In the genomic region with DNA sequence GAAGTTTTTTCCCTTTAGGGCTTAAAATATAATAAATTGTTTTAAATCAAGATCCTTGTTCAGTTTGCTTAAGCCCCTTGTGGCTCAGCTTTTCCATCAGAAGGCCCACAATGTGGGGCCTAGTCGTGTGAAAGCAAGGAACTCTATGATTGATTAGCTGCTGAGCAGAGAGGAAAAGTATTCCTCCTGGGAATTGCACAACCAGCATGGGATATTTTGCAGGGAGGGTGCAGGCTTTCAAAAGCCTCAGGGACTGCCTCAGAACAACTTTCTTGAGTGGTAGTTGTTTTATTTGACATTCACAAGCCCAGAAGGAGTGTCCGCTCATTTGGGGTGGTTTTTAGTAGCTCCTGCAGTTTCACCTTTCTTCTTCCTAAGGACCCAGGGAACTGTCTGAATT, we compare ENCODE assay signal across 1 cellular context.
TF ChIP-seq lines count a peak whose summit lies in the region.

No MANE protein-coding gene starts in this region.

TF ChIP-seq in HEK293, 187 proteins besides CTCF, POLR2A, EP300 and RAD21 (continued from another document):
- TF ChIP-seq ZNF488 (tag by site-specific recombination; IDR thresholded peaks at IDR 0.05) (no peak), ZNF776 (tag by site-specific recombination; IDR thresholded peaks at IDR 0.05; ENCODE audit: borderline replicate concordance) (no peak)
- TF ChIP-seq, protein P1, sequence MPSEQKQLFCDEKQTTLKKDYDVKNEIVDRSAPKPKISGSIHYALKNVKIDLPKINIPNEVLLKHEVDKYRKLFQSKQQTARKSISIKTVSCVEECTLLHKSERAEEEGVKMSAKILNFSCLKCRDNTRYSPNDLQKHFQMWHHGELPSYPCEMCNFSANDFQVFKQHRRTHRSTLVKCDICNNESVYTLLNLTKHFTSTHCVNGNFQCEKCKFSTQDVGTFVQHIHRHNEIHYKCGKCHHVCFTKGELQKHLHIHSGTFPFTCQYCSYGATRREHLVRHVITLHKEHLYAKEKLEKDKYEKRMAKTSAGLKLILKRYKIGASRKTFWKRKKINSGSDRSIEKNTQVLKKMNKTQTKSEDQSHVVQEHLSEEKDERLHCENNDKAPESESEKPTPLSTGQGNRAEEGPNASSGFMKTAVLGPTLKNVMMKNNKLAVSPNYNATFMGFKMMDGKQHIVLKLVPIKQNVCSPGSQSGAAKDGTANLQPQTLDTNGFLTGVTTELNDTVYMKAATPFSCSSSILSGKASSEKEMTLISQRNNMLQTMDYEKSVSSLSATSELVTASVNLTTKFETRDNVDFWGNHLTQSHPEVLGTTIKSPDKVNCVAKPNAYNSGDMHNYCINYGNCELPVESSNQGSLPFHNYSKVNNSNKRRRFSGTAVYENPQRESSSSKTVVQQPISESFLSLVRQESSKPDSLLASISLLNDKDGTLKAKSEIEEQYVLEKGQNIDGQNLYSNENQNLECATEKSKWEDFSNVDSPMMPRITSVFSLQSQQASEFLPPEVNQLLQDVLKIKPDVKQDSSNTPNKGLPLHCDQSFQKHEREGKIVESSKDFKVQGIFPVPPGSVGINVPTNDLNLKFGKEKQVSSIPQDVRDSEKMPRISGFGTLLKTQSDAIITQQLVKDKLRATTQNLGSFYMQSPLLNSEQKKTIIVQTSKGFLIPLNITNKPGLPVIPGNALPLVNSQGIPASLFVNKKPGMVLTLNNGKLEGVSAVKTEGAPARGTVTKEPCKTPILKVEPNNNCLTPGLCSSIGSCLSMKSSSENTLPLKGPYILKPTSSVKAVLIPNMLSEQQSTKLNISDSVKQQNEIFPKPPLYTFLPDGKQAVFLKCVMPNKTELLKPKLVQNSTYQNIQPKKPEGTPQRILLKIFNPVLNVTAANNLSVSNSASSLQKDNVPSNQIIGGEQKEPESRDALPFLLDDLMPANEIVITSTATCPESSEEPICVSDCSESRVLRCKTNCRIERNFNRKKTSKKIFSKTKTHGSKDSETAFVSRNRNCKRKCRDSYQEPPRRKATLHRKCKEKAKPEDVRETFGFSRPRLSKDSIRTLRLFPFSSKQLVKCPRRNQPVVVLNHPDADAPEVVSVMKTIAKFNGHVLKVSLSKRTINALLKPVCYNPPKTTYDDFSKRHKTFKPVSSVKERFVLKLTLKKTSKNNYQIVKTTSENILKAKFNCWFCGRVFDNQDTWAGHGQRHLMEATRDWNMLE (tag by site-specific recombination; conservative IDR thresholded peaks at IDR 0.05; ENCODE audit: low read depth), result no peak
